2 cellular contexts compared by ENCODE assay signal in genomic region chrX:43655961-43656494, GRCh38.
TF ChIP-seq lines count a peak whose summit lies in the region.

Gene MAOA, plus strand, starts transcription at chrX:43656299. Its CDS starts 43 bp downstream, at chrX:43656342.

TF ChIP-seq in GM23338, 12 proteins besides CTCF, POLR2A, EP300 and RAD21 (continued from another document):
- TF ChIP-seq, protein P1, sequence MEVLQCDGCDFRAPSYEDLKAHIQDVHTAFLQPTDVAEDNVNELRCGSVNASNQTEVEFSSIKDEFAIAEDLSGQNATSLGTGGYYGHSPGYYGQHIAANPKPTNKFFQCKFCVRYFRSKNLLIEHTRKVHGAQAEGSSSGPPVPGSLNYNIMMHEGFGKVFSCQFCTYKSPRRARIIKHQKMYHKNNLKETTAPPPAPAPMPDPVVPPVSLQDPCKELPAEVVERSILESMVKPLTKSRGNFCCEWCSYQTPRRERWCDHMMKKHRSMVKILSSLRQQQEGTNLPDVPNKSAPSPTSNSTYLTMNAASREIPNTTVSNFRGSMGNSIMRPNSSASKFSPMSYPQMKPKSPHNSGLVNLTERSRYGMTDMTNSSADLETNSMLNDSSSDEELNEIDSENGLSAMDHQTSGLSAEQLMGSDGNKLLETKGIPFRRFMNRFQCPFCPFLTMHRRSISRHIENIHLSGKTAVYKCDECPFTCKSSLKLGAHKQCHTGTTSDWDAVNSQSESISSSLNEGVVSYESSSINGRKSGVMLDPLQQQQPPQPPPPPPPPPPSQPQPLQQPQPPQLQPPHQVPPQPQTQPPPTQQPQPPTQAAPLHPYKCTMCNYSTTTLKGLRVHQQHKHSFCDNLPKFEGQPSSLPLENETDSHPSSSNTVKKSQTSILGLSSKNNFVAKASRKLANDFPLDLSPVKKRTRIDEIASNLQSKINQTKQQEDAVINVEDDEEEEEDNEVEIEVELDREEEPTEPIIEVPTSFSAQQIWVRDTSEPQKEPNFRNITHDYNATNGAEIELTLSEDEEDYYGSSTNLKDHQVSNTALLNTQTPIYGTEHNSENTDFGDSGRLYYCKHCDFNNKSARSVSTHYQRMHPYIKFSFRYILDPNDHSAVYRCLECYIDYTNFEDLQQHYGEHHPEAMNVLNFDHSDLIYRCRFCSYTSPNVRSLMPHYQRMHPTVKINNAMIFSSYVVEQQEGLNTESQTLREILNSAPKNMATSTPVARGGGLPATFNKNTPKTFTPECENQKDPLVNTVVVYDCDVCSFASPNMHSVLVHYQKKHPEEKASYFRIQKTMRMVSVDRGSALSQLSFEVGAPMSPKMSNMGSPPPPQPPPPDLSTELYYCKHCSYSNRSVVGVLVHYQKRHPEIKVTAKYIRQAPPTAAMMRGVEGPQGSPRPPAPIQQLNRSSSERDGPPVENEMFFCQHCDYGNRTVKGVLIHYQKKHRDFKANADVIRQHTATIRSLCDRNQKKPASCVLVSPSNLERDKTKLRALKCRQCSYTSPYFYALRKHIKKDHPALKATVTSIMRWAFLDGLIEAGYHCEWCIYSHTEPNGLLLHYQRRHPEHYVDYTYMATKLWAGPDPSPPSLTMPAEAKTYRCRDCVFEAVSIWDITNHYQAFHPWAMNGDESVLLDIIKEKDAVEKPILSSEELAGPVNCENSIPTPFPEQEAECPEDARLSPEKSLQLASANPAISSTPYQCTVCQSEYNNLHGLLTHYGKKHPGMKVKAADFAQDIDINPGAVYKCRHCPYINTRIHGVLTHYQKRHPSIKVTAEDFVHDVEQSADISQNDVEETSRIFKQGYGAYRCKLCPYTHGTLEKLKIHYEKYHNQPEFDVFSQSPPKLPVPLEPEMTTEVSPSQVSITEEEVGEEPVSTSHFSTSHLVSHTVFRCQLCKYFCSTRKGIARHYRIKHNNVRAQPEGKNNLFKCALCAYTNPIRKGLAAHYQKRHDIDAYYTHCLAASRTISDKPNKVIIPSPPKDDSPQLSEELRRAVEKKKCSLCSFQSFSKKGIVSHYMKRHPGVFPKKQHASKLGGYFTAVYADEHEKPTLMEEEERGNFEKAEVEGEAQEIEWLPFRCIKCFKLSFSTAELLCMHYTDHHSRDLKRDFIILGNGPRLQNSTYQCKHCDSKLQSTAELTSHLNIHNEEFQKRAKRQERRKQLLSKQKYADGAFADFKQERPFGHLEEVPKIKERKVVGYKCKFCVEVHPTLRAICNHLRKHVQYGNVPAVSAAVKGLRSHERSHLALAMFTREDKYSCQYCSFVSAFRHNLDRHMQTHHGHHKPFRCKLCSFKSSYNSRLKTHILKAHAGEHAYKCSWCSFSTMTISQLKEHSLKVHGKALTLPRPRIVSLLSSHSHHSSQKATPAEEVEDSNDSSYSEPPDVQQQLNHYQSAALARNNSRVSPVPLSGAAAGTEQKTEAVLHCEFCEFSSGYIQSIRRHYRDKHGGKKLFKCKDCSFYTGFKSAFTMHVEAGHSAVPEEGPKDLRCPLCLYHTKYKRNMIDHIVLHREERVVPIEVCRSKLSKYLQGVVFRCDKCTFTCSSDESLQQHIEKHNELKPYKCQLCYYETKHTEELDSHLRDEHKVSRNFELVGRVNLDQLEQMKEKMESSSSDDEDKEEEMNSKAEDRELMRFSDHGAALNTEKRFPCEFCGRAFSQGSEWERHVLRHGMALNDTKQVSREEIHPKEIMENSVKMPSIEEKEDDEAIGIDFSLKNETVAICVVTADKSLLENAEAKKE (CRISPR knock-in tag; IDR thresholded peaks at IDR 0.05): no peak
- no peak for TF ChIP-seq POLR2AphosphoS5 (IDR thresholded peaks at IDR 0.05; ENCODE audit: low read depth)
- no peak for TF ChIP-seq REST (IDR thresholded peaks at IDR 0.05; ENCODE audit: unreplicated experiment)
- TF ChIP-seq, protein P2, sequence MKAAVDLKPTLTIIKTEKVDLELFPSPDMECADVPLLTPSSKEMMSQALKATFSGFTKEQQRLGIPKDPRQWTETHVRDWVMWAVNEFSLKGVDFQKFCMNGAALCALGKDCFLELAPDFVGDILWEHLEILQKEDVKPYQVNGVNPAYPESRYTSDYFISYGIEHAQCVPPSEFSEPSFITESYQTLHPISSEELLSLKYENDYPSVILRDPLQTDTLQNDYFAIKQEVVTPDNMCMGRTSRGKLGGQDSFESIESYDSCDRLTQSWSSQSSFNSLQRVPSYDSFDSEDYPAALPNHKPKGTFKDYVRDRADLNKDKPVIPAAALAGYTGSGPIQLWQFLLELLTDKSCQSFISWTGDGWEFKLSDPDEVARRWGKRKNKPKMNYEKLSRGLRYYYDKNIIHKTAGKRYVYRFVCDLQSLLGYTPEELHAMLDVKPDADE (IDR thresholded peaks at IDR 0.05): no peak

TF ChIP-seq in GM12878, 131 proteins besides CTCF, POLR2A, EP300 and RAD21 (continued from another document):
- no peak for TF ChIP-seq BCL3 (IDR thresholded peaks at IDR 0.05; ENCODE audit: borderline replicate concordance, insufficient read depth, low read depth, low read length, poor library complexity, severe bottlenecking)
- TF ChIP-seq NR2C1 (IDR thresholded peaks at IDR 0.05): no peak
- TF ChIP-seq YBX1 (IDR thresholded peaks at IDR 0.05): no peak
- no peak for TF ChIP-seq MEF2B (IDR thresholded peaks at IDR 0.05; ENCODE audit: partially characterized antibody, poor library complexity, severe bottlenecking)
- TF ChIP-seq, protein P3, sequence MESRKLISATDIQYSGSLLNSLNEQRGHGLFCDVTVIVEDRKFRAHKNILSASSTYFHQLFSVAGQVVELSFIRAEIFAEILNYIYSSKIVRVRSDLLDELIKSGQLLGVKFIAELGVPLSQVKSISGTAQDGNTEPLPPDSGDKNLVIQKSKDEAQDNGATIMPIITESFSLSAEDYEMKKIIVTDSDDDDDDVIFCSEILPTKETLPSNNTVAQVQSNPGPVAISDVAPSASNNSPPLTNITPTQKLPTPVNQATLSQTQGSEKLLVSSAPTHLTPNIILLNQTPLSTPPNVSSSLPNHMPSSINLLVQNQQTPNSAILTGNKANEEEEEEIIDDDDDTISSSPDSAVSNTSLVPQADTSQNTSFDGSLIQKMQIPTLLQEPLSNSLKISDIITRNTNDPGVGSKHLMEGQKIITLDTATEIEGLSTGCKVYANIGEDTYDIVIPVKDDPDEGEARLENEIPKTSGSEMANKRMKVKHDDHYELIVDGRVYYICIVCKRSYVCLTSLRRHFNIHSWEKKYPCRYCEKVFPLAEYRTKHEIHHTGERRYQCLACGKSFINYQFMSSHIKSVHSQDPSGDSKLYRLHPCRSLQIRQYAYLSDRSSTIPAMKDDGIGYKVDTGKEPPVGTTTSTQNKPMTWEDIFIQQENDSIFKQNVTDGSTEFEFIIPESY (IDR thresholded peaks at IDR 0.05): no peak
- no peak for TF ChIP-seq NR2C2 (IDR thresholded peaks at IDR 0.05; ENCODE audit: borderline replicate concordance, control insufficient read depth, insufficient read length, low read depth)
- TF ChIP-seq SRF (IDR thresholded peaks at IDR 0.05; ENCODE audit: low read depth in 2 of 2, low read length in 2 of 2): no peak
- TF ChIP-seq ZBED1 (IDR thresholded peaks at IDR 0.05; ENCODE audit: borderline replicate concordance): no peak
